Comparison of ENCODE assay signal across 20 cellular contexts in the genomic region with DNA sequence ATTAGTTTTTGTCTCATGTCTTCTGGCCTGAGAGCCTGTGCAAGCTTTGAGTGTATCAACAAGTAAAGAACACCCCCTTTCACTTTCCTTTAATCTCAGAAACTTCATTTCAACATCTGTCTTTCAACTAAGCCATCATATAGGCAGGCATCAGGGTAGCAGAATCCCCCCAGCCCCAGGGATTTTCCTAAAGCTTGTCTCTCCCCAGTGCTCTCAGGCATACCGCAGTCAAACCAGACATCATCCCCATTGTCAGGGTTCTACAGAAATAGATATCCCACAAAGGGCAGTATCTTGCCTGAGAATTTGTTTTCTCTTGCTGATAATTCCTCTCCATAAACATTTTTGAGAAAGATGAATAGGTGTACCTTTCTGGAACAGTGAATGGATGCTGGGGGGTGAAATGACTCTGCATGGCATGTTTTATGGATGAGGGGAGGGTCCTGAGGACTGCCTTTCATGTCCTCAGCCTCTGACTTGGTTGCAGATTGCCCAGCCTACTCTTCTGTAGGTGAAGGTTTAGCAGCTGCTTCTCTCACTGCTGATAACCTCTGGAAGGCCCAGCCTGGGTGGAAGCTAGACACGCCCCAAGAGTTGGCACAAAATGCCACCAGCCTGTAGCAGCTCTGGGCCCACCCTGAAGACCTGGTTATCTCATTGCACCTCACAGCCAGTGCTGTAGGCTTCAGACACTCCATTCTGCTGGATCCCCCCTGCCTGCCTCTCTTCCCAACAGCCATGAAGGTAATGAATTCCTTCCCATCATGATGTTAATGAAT.
"Had no signal": no experiment of that assay in that cellular context is flagged by ENCODE, and none has a peak within 500 bp of the region (broad histone marks: within the 10 kb centered on the region; RNA-seq: fewer than 3 reads in every experiment).

No MANE protein-coding gene starts in this region.

- H3K36me3 ChIP-seq: brain microvascular endothelial cell, pancreas, right lobe of liver, thyroid gland, uterus, WERI-Rb-1 had no signal

- H3K4me3 Mint-ChIP-seq: activated naive CD4-positive, alpha-beta T cell treated with anti-CD3 and anti-CD28 coated beads, Interleukin-2, amount 10 ng/mL, durations not matched to agents 7 days and 5 days; activated T-helper 17 cell treated with anti-CD3 and anti-CD28 coated beads, Interleukin-2, amount 50 U/mL, for 72 hours; memory B cell; naive B cell; neural crest cell; stimulated activated naive B cell treated with anti-CD40 and anti-IgM and Interleukin-4, amounts not matched to agents 10 μg/mL and 1 μg/mL and 100 μg/mL, for 72 hours had no signal

- H3K9me3 ChIP-seq: mucosa of descending colon, pancreas, right lobe of liver, thyroid gland, uterus had no signal

- H3K4me2 ChIP-seq: smooth muscle cell had no signal

- H3K27ac ChIP-seq: brain microvascular endothelial cell, pancreas, right lobe of liver, thyroid gland, uterus, WERI-Rb-1 had no signal

- H3K27me3 ChIP-seq: brain microvascular endothelial cell, pancreas, right lobe of liver, thyroid gland, uterus had no signal

- H3K4me3 ChIP-seq: mucosa of descending colon, pancreas, right lobe of liver, smooth muscle cell, thyroid gland, uterus had no signal

- DNase-seq: activated CD4-positive, alpha-beta T cell treated with anti-CD3 and anti-CD28 coated beads, Interleukin-2, amount 50 U/mL, for 4 hours; activated naive CD4-positive, alpha-beta T cell treated with anti-CD3 and anti-CD28 coated beads, Interleukin-2, amount 10 ng/mL, durations not matched to agents 7 days and 5 days; activated T-cell treated with anti-CD3 and anti-CD28 coated beads, Interleukin-2, amount 50 U/mL, for 1 hour; aorta; brain microvascular endothelial cell; central memory CD4-positive, alpha-beta T cell; mucosa of descending colon; naive B cell; pancreas; right lobe of liver; stimulated activated CD4-positive, alpha-beta T cell treated with anti-CD3 and anti-CD28 coated beads, Interleukin-4, amount 100 ng/mL, for 4 hours; stimulated activated naive B cell treated with anti-CD40 and anti-IgM and Interleukin-4, amounts not matched to agents 10 μg/mL and 1 μg/mL and 100 μg/mL, for 72 hours; T-helper 2 cell; thyroid gland; uterus; WERI-Rb-1 had no signal

- H3K36me3 Mint-ChIP-seq: activated naive CD4-positive, alpha-beta T cell treated with anti-CD3 and anti-CD28 coated beads, Interleukin-2, amount 10 ng/mL, durations not matched to agents 7 days and 5 days; memory B cell; naive B cell; stimulated activated naive B cell treated with anti-CD40 and anti-IgM and Interleukin-4, amounts not matched to agents 10 μg/mL and 1 μg/mL and 100 μg/mL, for 72 hours had no signal

- H3K4me1 ChIP-seq: pancreas, thyroid gland had no signal

- H3K4me1 Mint-ChIP-seq: activated naive CD4-positive, alpha-beta T cell treated with anti-CD3 and anti-CD28 coated beads, Interleukin-2, amount 10 ng/mL, durations not matched to agents 7 days and 5 days; activated T-helper 17 cell treated with anti-CD3 and anti-CD28 coated beads, Interleukin-2, amount 50 U/mL, for 72 hours had no signal

- H3K9me3 Mint-ChIP-seq: activated naive CD4-positive, alpha-beta T cell treated with anti-CD3 and anti-CD28 coated beads, Interleukin-2, amount 10 ng/mL, durations not matched to agents 7 days and 5 days; activated T-helper 17 cell treated with anti-CD3 and anti-CD28 coated beads, Interleukin-2, amount 50 U/mL, for 72 hours; memory B cell; naive B cell; neural crest cell; stimulated activated naive B cell treated with anti-CD40 and anti-IgM and Interleukin-4, amounts not matched to agents 10 μg/mL and 1 μg/mL and 100 μg/mL, for 72 hours had no signal

- H3K27ac Mint-ChIP-seq: activated naive CD4-positive, alpha-beta T cell treated with anti-CD3 and anti-CD28 coated beads, Interleukin-2, amount 10 ng/mL, durations not matched to agents 7 days and 5 days; activated T-helper 17 cell treated with anti-CD3 and anti-CD28 coated beads, Interleukin-2, amount 50 U/mL, for 72 hours; memory B cell; naive B cell; stimulated activated naive B cell treated with anti-CD40 and anti-IgM and Interleukin-4, amounts not matched to agents 10 μg/mL and 1 μg/mL and 100 μg/mL, for 72 hours had no signal

- ATAC-seq: activated T-helper 17 cell treated with anti-CD3 and anti-CD28 coated beads, Interleukin-2, amount 50 U/mL, for 72 hours; mucosa of descending colon; pancreas; right lobe of liver had no signal
